8 cellular contexts compared by ENCODE assay signal in the genomic region with DNA sequence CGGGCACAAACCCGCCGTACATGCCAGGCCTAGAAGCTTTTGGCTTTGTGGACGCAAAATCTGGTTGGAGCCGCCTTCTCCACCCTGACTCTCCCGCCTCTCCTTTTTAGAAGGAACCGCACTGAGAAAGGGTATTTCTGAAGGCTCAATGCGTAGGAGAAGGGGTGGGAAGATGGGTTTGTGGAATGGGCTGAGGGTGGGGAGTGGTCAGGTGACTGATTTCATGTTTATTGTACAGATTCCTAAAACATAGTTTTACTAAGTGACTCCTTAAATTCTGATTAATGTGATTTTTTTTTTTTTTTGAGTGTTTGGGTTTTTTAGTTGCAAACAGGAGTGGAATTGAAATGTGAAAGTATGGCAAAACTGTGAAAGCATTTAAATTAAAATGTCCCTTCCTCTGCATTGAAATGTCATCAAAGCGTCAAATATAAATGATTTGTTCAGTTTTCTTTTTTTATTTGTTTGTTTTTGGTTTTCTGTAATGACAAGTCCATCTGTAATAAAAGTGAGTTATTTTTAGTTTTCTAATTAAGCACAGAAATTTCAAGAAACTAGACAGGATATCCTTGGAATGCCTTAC. TPM values are rescaled to one million over a fixed set of nuclear protein-coding genes. Genes with fewer than 3 reads are reported as not detected.
DNase-seq lines count a peak whose midpoint lies in the region; ATAC-seq and TF ChIP-seq lines count a peak whose summit lies in the region.

No MANE protein-coding gene starts in this region.

- H3K4me3 Mint-ChIP-seq in activated naive CD4-positive, alpha-beta T cell treated with anti-CD3 and anti-CD28 coated beads for 36 hours: peak overlapping the region; percentile 90
- peak overlapping the region; percentile 96 for H3K4me3 Mint-ChIP-seq in type B pancreatic cell

- intact Hi-C loops in activated naive CD4-positive, alpha-beta T cell treated with anti-CD3 and anti-CD28 coated beads for 36 hours (cut with micrococcal nuclease): loop anchor here (1.0 to 5.0 kb wide), 8 partner anchors 19 to 719 kb away; a partner anchor contains a TSS
- intact Hi-C loops in lower leg skin (cut with DNase I; ENCODE audit: low total_unique reads) (loop anchor here (5.0 kb wide), 1 partner anchor 84 kb away; no protein-coding TSS in a partner anchor), head of caudate nucleus (cut with DNase I) (loop anchor here (2.0 kb wide), 2 partner anchors 25 to 63 kb away; no protein-coding TSS in a partner anchor)

- TF ChIP-seq CTCF in astrocyte of the cerebellum (IDR thresholded peaks at IDR 0.05; ENCODE audit: low read depth, low read length, missing control alignments) (no peak), lower leg skin (IDR thresholded peaks at IDR 0.05) (no peak), type B pancreatic cell (conservative IDR thresholded peaks at IDR 0.05) (no peak)

- no peak for ATAC-seq in HG02623 (IDR thresholded peaks at IDR 0.05; ENCODE audit: unreplicated experiment)

- H3K9me3 Mint-ChIP-seq in activated naive CD4-positive, alpha-beta T cell treated with anti-CD3 and anti-CD28 coated beads for 36 hours: no peaks in the 10 kb centered on the region
- no peaks in the 10 kb centered on the region for H3K9me3 Mint-ChIP-seq in type B pancreatic cell

- peak overlapping the region; percentile 72 for H3K4me3 ChIP-seq in astrocyte of the cerebellum (ENCODE audit: low read depth, low read length)
- H3K4me3 ChIP-seq in lower leg skin (ENCODE audit: low read depth, poor library complexity, severe bottlenecking): peak overlapping the region; percentile 77

- in situ Hi-C loops in astrocyte of the cerebellum (cut with HindIII; ENCODE audit: low sequenced_read_pairs): loop anchor here (5.0 kb wide), 1 partner anchor 79 kb away; no protein-coding TSS in a partner anchor

- peaks cover 11% of the 10 kb centered on the region for H3K36me3 Mint-ChIP-seq in activated naive CD4-positive, alpha-beta T cell treated with anti-CD3 and anti-CD28 coated beads for 36 hours (ENCODE audit: low read depth)
- H3K36me3 Mint-ChIP-seq in type B pancreatic cell: peaks cover 11% of the 10 kb centered on the region

- DNase-seq in activated naive CD4-positive, alpha-beta T cell treated with anti-CD3 and anti-CD28 coated beads for 36 hours: no peak
- no peak for DNase-seq in activated naive CD4-positive, alpha-beta T cell treated with anti-CD3 and anti-CD28 coated beads, Interleukin-2, amount 50 U/mL, for 16 hours
- DNase-seq in astrocyte of the cerebellum (ENCODE audit: low read depth): peak; percentile 24
- DNase-seq in lower leg skin (ENCODE audit: low spot score in 2 of 2): no peak
- DNase-seq in type B pancreatic cell (ENCODE audit: extremely low spot score, unreplicated experiment): no peak
- no peak for DNase-seq in head of caudate nucleus
- no peak for DNase-seq in NCI-H510A treated with DMSO at 0.1 percent for 48 hours (lab: John Stamatoyannopoulos, UW)

- 0 to 2% methylated on average over 9 of the region's 9 CpGs for WGBS in lower leg skin, 2 donors

- H3K4me1 Mint-ChIP-seq in activated naive CD4-positive, alpha-beta T cell treated with anti-CD3 and anti-CD28 coated beads for 36 hours (ENCODE audit: low read depth): peaks cover 52% of the 10 kb centered on the region
- H3K4me1 Mint-ChIP-seq in type B pancreatic cell (ENCODE audit: unreplicated experiment): peaks cover 28% of the 10 kb centered on the region

- no peaks in the 10 kb centered on the region for H3K27me3 Mint-ChIP-seq in activated naive CD4-positive, alpha-beta T cell treated with anti-CD3 and anti-CD28 coated beads for 36 hours (ENCODE audit: low read depth)
- peaks cover 3% of the 10 kb centered on the region for H3K27me3 Mint-ChIP-seq in type B pancreatic cell

- CTCF ChIA-PET in activated naive CD4-positive, alpha-beta T cell treated with anti-CD3 and anti-CD28 coated beads for 36 hours (lab: Charles Lee): interaction anchor here (1.0 to 1.4 kb wide), 2 partner anchors 16 to 87 kb away, joined by 3 to 4 read pairs; no protein-coding TSS in a partner anchor

- H3K27ac Mint-ChIP-seq in activated naive CD4-positive, alpha-beta T cell treated with anti-CD3 and anti-CD28 coated beads for 36 hours: peak overlapping the region; percentile 96
- H3K27ac Mint-ChIP-seq in type B pancreatic cell: peak overlapping the region; percentile 99

- TF ChIP-seq POLR2A in lower leg skin (IDR thresholded peaks at IDR 0.05): no peak

RNA-seq across cellular contexts. Expression of a gene that starts 1.8 kb away (rescaled TPM):
- total RNA-seq in activated naive CD4-positive, alpha-beta T cell treated with anti-CD3 and anti-CD28 coated beads for 36 hours: 10 to 100 TPM; 40.7 to 44.7 TPM
- total RNA-seq in lower leg skin (100 to 1,000 TPM; 130 to 156 (median 142) TPM), type B pancreatic cell (ENCODE audit: low replicate concordance) (54.9 and 113 TPM in 2 replicates)

RNA-seq across cellular contexts. Expression of a gene that starts 32.6 kb away (rescaled TPM):
- not detected for total RNA-seq in activated naive CD4-positive, alpha-beta T cell treated with anti-CD3 and anti-CD28 coated beads for 36 hours
- under 1 TPM in 3 of 4 donors, not detected in 1; 0.26 to 0.61 (median 0.59) TPM for total RNA-seq in lower leg skin
- total RNA-seq in type B pancreatic cell (ENCODE audit: low replicate concordance): 1.7 TPM in 1 of 2 replicates, not detected in the other
